17 cellular contexts compared by ENCODE assay signal in the genomic region with DNA sequence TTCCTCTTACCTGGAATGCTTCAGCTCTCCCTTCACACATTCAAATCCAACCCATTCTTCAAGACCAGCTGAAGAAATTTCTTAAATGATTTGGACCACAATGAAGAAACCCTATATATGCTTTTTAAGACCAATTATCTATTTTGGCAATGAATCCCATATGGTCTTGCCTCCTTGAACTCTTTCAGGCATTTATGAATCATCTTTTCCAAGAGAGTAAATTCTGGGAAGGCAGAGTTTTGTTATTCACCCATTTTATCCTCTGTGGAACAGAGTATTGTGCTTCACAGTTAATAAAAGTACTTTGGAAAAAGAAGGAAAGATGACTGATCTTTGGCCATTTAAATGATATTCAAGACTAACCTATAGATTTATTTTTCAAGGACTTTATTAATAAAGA. TPM values are rescaled to one million over a fixed set of nuclear protein-coding genes. Genes with fewer than 3 reads are reported as not detected.
DNase-seq lines count a peak whose midpoint lies in the region; ATAC-seq and TF ChIP-seq lines count a peak whose summit lies in the region.
"Had no signal": no experiment of that assay in that cellular context is flagged by ENCODE, and none has a peak within 500 bp of the region (broad histone marks: within the 10 kb centered on the region; RNA-seq: fewer than 3 reads in every experiment).

No MANE protein-coding gene starts in this region.

- TSS peak; percentile 3 for BruUV-seq in OCI-LY7 (replicated peaks; lab: Mats Ljungman, UMichigan)

- in situ Hi-C loops in GM13976 (cut with MboI; ENCODE audit: low sequenced_read_pairs, unreplicated experiment): no loop called here

- H2AFZ ChIP-seq in OCI-LY7 (ENCODE audit: low read length): no peak overlapping the region
- no peak overlapping the region for H2AFZ ChIP-seq in osteoblast (ENCODE audit: low read length)

- H4K20me1 ChIP-seq in OCI-LY7 (ENCODE audit: insufficient read depth, low read length): no peaks in the 10 kb centered on the region; the same call in 1 of the 2 replicates
- H4K20me1 ChIP-seq in osteoblast (ENCODE audit: insufficient read depth, low read length): no peaks in the 10 kb centered on the region

- DNase-seq in activated T-cell treated with anti-CD3 and anti-CD28 coated beads, Interleukin-2, amount 50 U/mL, for 24 hours: no peak
- no peak for DNase-seq in activated T-cell treated with anti-CD3 and anti-CD28 coated beads, Interleukin-2, amount 50 U/mL, for 4 hours
- no peak for DNase-seq in OCI-LY7 (ENCODE audit: low spot score)
- peak; percentile 52 for DNase-seq in choroid plexus epithelial cell (ENCODE audit: low read depth)
- peak; percentile 83 for DNase-seq in osteoblast (ENCODE audit: insufficient read length, low spot score, missing footprints)
- no peak for DNase-seq in activated gamma-delta T cell treated with Interleukin-2 at 50 U/mL for 16 hours
- DNase-seq in GM13976 (ENCODE audit: low spot score): no peak
- DNase-seq: ACHN; body of pancreas; lower lobe of right lung; NCI-H1436 treated with DMSO at 0.1 percent for 48 hours; NCI-H446; sigmoid colon; stimulated activated CD4-positive, alpha-beta T cell treated with anti-CD3 and anti-CD28 coated beads, Interleukin-2, amount 100 ng/mL, for 48 hours had no signal

- H3K27ac Mint-ChIP-seq in activated T-cell treated with anti-CD3 and anti-CD28 coated beads, Interleukin-2, amount 50 U/mL, for 24 hours: peak overlapping the region; percentile 95
- H3K27ac Mint-ChIP-seq: type B pancreatic cell had no signal

- H3K27me3 Mint-ChIP-seq in activated T-cell treated with anti-CD3 and anti-CD28 coated beads, Interleukin-2, amount 50 U/mL, for 24 hours: no peaks in the 10 kb centered on the region
- H3K27me3 Mint-ChIP-seq in activated T-cell treated with anti-CD3 and anti-CD28 coated beads, Interleukin-2, amount 50 U/mL, for 4 hours (ENCODE audit: low read depth): no peaks in the 10 kb centered on the region
- H3K27me3 Mint-ChIP-seq: type B pancreatic cell had no signal

- H3K27me3 ChIP-seq in osteoblast (ENCODE audit: insufficient read depth, low read length): no peaks in the 10 kb centered on the region
- H3K27me3 ChIP-seq: body of pancreas, sigmoid colon had no signal

- CTCF ChIA-PET in OCI-LY7 (lab: Charles Lee; ENCODE audit: unreplicated experiment): no interaction called here

- no peak for ATAC-seq in activated T-cell treated with anti-CD3 and anti-CD28 coated beads, Interleukin-2, amount 50 U/mL, for 4 hours
- ATAC-seq in HG02840 (IDR thresholded peaks at IDR 0.05; ENCODE audit: low FRiP score, unreplicated experiment): no peak
- ATAC-seq: body of pancreas, lower lobe of right lung had no signal

- H3K4me1 ChIP-seq in OCI-LY7 (ENCODE audit: insufficient read depth, low read length, poor library complexity, severe bottlenecking) (no peaks in the 10 kb centered on the region), osteoblast (ENCODE audit: insufficient read depth, low read length) (peaks cover 13% of the 10 kb centered on the region)
- H3K4me1 ChIP-seq: sigmoid colon had no signal

- peaks cover 98% of the 10 kb centered on the region for H3K36me3 ChIP-seq in OCI-LY7 (ENCODE audit: insufficient read depth, low read length)
- peaks cover 66% of the 10 kb centered on the region for H3K36me3 ChIP-seq in osteoblast (ENCODE audit: insufficient read depth, low read length)

- peaks cover 66% of the 10 kb centered on the region for H3K4me1 Mint-ChIP-seq in activated T-cell treated with anti-CD3 and anti-CD28 coated beads, Interleukin-2, amount 50 U/mL, for 24 hours (ENCODE audit: low read depth)
- H3K4me1 Mint-ChIP-seq in activated T-cell treated with anti-CD3 and anti-CD28 coated beads, Interleukin-2, amount 50 U/mL, for 4 hours (ENCODE audit: low read depth): peaks cover 56% of the 10 kb centered on the region

- H3K4me2 ChIP-seq in OCI-LY7 (ENCODE audit: low read length): no peak overlapping the region
- no peak overlapping the region for H3K4me2 ChIP-seq in osteoblast (ENCODE audit: insufficient read depth, low read length)

- H3K9me3 Mint-ChIP-seq in activated T-cell treated with anti-CD3 and anti-CD28 coated beads, Interleukin-2, amount 50 U/mL, for 24 hours: no peaks in the 10 kb centered on the region
- peaks cover 5% of the 10 kb centered on the region for H3K9me3 Mint-ChIP-seq in activated T-cell treated with anti-CD3 and anti-CD28 coated beads, Interleukin-2, amount 50 U/mL, for 4 hours
- H3K9me3 Mint-ChIP-seq: type B pancreatic cell had no signal

- H3K36me3 Mint-ChIP-seq in activated T-cell treated with anti-CD3 and anti-CD28 coated beads, Interleukin-2, amount 50 U/mL, for 24 hours (ENCODE audit: low read depth): peaks cover 83% of the 10 kb centered on the region
- peaks cover 46% of the 10 kb centered on the region for H3K36me3 Mint-ChIP-seq in activated T-cell treated with anti-CD3 and anti-CD28 coated beads, Interleukin-2, amount 50 U/mL, for 4 hours (ENCODE audit: insufficient read depth)

- H3K9me2 ChIP-seq in OCI-LY7 (ENCODE audit: insufficient read depth, low read length): no peaks in the 10 kb centered on the region

- H3K9me3 ChIP-seq in OCI-LY7 (ENCODE audit: low read length) (no peaks in the 10 kb centered on the region), osteoblast (ENCODE audit: low read depth, low read length) (no peaks in the 10 kb centered on the region)
- H3K9me3 ChIP-seq: body of pancreas, lower lobe of right lung, sigmoid colon had no signal

- H3K79me2 ChIP-seq in OCI-LY7 (ENCODE audit: insufficient read depth, low read depth, low read length) (no peaks in the 10 kb centered on the region; the same call in 1 of the 2 replicates), osteoblast (ENCODE audit: insufficient read depth, low read length) (peaks cover 10% of the 10 kb centered on the region)

- TF ChIP-seq CTCF in OCI-LY7 (conservative IDR thresholded peaks at IDR 0.05; ENCODE audit: low read length): no peak
- no peak for TF ChIP-seq CTCF in choroid plexus epithelial cell (conservative IDR thresholded peaks at IDR 0.05; ENCODE audit: low read depth, low read length)
- TF ChIP-seq CTCF in osteoblast (IDR thresholded peaks at IDR 0.05; ENCODE audit: extremely low read depth, low read depth, low read length): no peak
- no peak for TF ChIP-seq CTCF in GM13976 (IDR thresholded peaks at IDR 0.05; ENCODE audit: borderline replicate concordance, control extremely low read depth, extremely low read depth, insufficient read depth, missing control alignments)

- no peak overlapping the region for H3K4me3 ChIP-seq in OCI-LY7 (ENCODE audit: low read depth, low read length, poor library complexity, severe bottlenecking)
- no peak overlapping the region for H3K4me3 ChIP-seq in choroid plexus epithelial cell (ENCODE audit: low read depth, low read length)
- no peak overlapping the region for H3K4me3 ChIP-seq in osteoblast (ENCODE audit: insufficient read depth, low read length)
- H3K4me3 ChIP-seq: body of pancreas, lower lobe of right lung, sigmoid colon had no signal

- intact Hi-C loops in OCI-LY7 (cut with micrococcal nuclease; ENCODE audit: unreplicated experiment): loop anchor here (5.0 kb wide), 1 partner anchor 35 kb away; no protein-coding TSS in a partner anchor

- H3K4me3 Mint-ChIP-seq in activated T-cell treated with anti-CD3 and anti-CD28 coated beads, Interleukin-2, amount 50 U/mL, for 24 hours: peak overlapping the region; percentile 8
- H3K4me3 Mint-ChIP-seq in activated T-cell treated with anti-CD3 and anti-CD28 coated beads, Interleukin-2, amount 50 U/mL, for 4 hours: no peak overlapping the region
- H3K4me3 Mint-ChIP-seq: type B pancreatic cell had no signal

- POLR2A ChIA-PET in OCI-LY7 (lab: Charles Lee): no interaction called here

- H3K27ac ChIP-seq in OCI-LY7 (ENCODE audit: low read depth, low read length, poor library complexity, severe bottlenecking): no peak overlapping the region
- H3K27ac ChIP-seq in osteoblast (ENCODE audit: low read depth, low read length): peak overlapping the region; percentile 81
- H3K27ac ChIP-seq: lower lobe of right lung, sigmoid colon, VCaP had no signal

RNA-seq across cellular contexts. Expression of gene GIT2, which starts 14.0 kb away (rescaled TPM):
- total RNA-seq in activated T-cell treated with anti-CD3 and anti-CD28 coated beads, Interleukin-2, amount 50 U/mL, for 4 hours: 10 to 100 TPM; 43.0 to 51.8 (median 49.0) TPM
- total RNA-seq in OCI-LY7 (2014; rRNA removed; shearing (Covaris generic)): 57.1 and 60.6 TPM in 2 replicates
- total RNA-seq in OCI-LY7 (2022) (123 and 124 TPM in 2 replicates), osteoblast (43.4 and 45.4 TPM in 2 replicates)

RNA-seq across cellular contexts. Expression of gene ANKRD13A, which starts 17.0 kb away (rescaled TPM):
- 10 to 100 TPM; 30.6 to 42.7 (median 38.8) TPM for total RNA-seq in activated T-cell treated with anti-CD3 and anti-CD28 coated beads, Interleukin-2, amount 50 U/mL, for 4 hours
- total RNA-seq in OCI-LY7 (2014; rRNA removed; shearing (Covaris generic)): 135 and 140 TPM in 2 replicates
- total RNA-seq in OCI-LY7 (2022) (208 and 216 TPM in 2 replicates), osteoblast (94.1 and 113 TPM in 2 replicates)

Comparison
In these comparisons a context has a peak if more than half of its experiments do, and no peak if none do; other contexts are left out.
1. DNase-seq: peak in choroid plexus epithelial cell (single experiment) and osteoblast (single experiment); none in activated T-cell treated with anti-CD3 and anti-CD28 coated beads, Interleukin-2, amount 50 U/mL, for 24 hours (single experiment), activated T-cell treated with anti-CD3 and anti-CD28 coated beads, Interleukin-2, amount 50 U/mL, for 4 hours (single experiment), OCI-LY7 (single experiment), activated gamma-delta T cell treated with Interleukin-2 at 50 U/mL for 16 hours (single experiment) and GM13976 (single experiment).